Comparison of ENCODE assay signal across 8 cellular contexts in the genomic region with DNA sequence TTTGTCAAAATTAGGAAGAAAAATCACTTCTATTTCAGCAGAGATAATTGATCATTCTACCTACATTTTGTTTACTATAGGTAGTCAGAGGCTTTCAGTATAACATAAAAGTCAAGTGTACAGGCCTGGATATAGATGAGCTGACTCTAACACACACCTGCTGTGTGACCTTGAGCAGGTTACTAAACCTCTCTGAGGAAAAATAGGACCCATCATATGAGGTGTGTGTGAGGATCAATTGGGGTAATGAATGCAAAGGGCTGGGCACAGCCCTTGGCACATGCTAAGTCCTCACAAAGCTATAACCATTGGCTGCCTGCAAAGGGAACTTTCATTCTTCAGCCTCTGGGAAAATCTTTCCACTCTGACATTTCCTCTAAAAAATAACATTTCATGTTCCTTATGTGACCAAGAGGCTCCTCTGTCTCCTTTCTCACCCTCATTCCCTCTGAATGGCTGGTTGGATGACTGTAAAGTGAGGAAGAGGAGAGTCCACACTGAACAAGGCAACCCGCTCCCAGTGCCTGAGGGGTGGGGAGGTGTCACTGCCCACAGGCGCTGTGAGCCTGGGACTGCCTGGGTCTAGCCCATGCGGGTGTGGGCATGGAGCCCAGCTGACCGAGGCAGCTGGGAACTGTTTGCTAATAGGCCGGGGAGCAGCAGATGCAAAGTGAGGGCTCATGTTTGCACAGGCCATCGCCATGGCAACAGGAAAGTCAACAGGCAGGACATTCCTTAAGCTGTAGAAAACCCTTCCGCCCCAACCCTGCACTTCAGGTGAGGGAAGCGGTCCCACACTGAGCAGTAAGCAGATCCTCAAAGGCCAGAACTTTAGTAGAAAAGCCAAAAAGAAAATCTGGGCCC. TPM values are rescaled to one million over a fixed set of nuclear protein-coding genes. Genes with fewer than 3 reads are reported as not detected.
DNase-seq lines count a peak whose midpoint lies in the region; ATAC-seq, FAIRE-seq and TF ChIP-seq lines count a peak whose summit lies in the region.

No MANE protein-coding gene starts in this region.

- peaks cover 0 to 3% (median 0%) of the 10 kb centered on the region in 7 donors for H3K4me1 Mint-ChIP-seq in naive thymus-derived CD4-positive, alpha-beta T cell

- no peaks in the 10 kb centered on the region for H3K9me3 ChIP-seq in AG04450 (ENCODE audit: control insufficient read depth, insufficient read depth, low read length)
- no peaks in the 10 kb centered on the region for H3K9me3 ChIP-seq in naive thymus-derived CD4-positive, alpha-beta T cell (ENCODE audit: control insufficient read depth in 2 of 3, low read length in 3 of 3)

- no peak for FAIRE-seq in GM12892 (lab: Jason Lieb, UNC)

- TF ChIP-seq CTCF in AG04450 (IDR thresholded peaks at IDR 0.05; ENCODE audit: low read depth, low read length), result no peak

- TF ChIP-seq POLR2A in GM12892 (IDR thresholded peaks at IDR 0.05; ENCODE audit: low read depth, low read length), result no peak

- H3K36me3 Mint-ChIP-seq in naive thymus-derived CD4-positive, alpha-beta T cell, result no peaks in the 10 kb centered on the region

- H3K27me3 ChIP-seq in AG04450 (ENCODE audit: control insufficient read depth, insufficient read depth, low read length), result no peaks in the 10 kb centered on the region
- no peaks in the 10 kb centered on the region for H3K27me3 ChIP-seq in naive thymus-derived CD4-positive, alpha-beta T cell (ENCODE audit: control insufficient read depth in 2 of 2, insufficient read depth in 2 of 2, low read length in 2 of 2)

- peak; percentile 26 for ATAC-seq in naive thymus-derived CD4-positive, alpha-beta T cell

- H3K9me3 Mint-ChIP-seq in naive thymus-derived CD4-positive, alpha-beta T cell, result peaks cover 0 to 6% (median 0%) of the 10 kb centered on the region in 11 donors

- H3K4me3 ChIP-seq in AG04450 (ENCODE audit: low read depth, low read length), result no peak overlapping the region
- H3K4me3 ChIP-seq in naive thymus-derived CD4-positive, alpha-beta T cell (ENCODE audit: low read length), result no peak overlapping the region

- POLR2A ChIA-PET in AG04450 (lab: Yijun Ruan, JAX), result interaction anchor here (0.6 to 2.2 kb wide), 11 partner anchors 8 to 62 kb away, joined by 3 to 16 read pairs (median 4); no protein-coding TSS in a partner anchor
- POLR2A ChIA-PET in naive thymus-derived CD4-positive, alpha-beta T cell (lab: Charles Lee), result no interaction called here

- no peaks in the 10 kb centered on the region for H3K36me3 ChIP-seq in naive thymus-derived CD4-positive, alpha-beta T cell (ENCODE audit: control insufficient read depth in 2 of 3, insufficient read depth in 3 of 3, low read length in 3 of 3)

- H3K27me3 Mint-ChIP-seq in naive thymus-derived CD4-positive, alpha-beta T cell, result no peaks in the 10 kb centered on the region

- H3K4me1 ChIP-seq in naive thymus-derived CD4-positive, alpha-beta T cell (ENCODE audit: control insufficient read depth in 2 of 2, insufficient read depth in 2 of 2, low read length in 2 of 2), result no peaks in the 10 kb centered on the region

- H3K27ac ChIP-seq in AG04450 (ENCODE audit: low read depth, low read length), result peak overlapping the region; percentile 85
- no peak overlapping the region for H3K27ac ChIP-seq in naive thymus-derived CD4-positive, alpha-beta T cell (ENCODE audit: low read depth, low read length)

- H3K27ac Mint-ChIP-seq in naive thymus-derived CD4-positive, alpha-beta T cell, result peak overlapping the region in 1 of 9 donors; percentile 36

- no peak overlapping the region for H3K4me3 Mint-ChIP-seq in naive thymus-derived CD4-positive, alpha-beta T cell

- intact Hi-C loops in naive thymus-derived CD4-positive, alpha-beta T cell (cut with micrococcal nuclease), result no loop called here

- in situ Hi-C loops in SK-MEL-5 (cut with HindIII; ENCODE audit: low pct_unique_long_range_greater_than_20kb, low sequenced_read_pairs), result no loop called here

- peak; percentile 93 for DNase-seq in AG04450 (ENCODE audit: low read depth, low spot score)
- DNase-seq in M059J (ENCODE audit: low read depth), result peak; percentile 100
- DNase-seq in SK-MEL-5 (ENCODE audit: low read depth, low spot score), result peak; percentile 16
- DNase-seq in fibroblast of peridontal ligament (ENCODE audit: extremely low read depth), result peak; percentile 98
- no peak for DNase-seq in naive thymus-derived CD4-positive, alpha-beta T cell
- DNase-seq in activated naive CD4-positive, alpha-beta T cell treated with Interleukin-2 at 50 U/mL for 16 hours, result no peak
- no peak for DNase-seq in GM12892 (ENCODE audit: insufficient read length)
- no peak for DNase-seq in activated gamma-delta T cell treated with Interleukin-2 at 50 U/mL for 16 hours

- CTCF ChIA-PET in AG04450 (lab: Charles Lee), result interaction anchor here (1.0 to 3.5 kb wide), 3 partner anchors 37 to 69 kb away, joined by 3 to 21 read pairs (median 7); partner anchors contain the start of gene MYOF
- CTCF ChIA-PET in naive thymus-derived CD4-positive, alpha-beta T cell (lab: Charles Lee), result no interaction called here

RNA-seq across cellular contexts. Expression of gene MYOF, which starts 36.8 kb away (rescaled TPM):
- polyA plus RNA-seq in AG04450 (2011; rRNA removed), result 254 and 275 TPM in 2 replicates
- polyA minus RNA-seq in AG04450 (2011; rRNA and poly(A)+ RNA removed), result 297 and 309 TPM in 2 replicates
- total RNA-seq in M059J (2014; rRNA removed; shearing (Covaris generic)), result 80.3 and 128 TPM in 2 replicates
- total RNA-seq in SK-MEL-5 (2014; rRNA removed; shearing (Covaris generic)), result 8.9 and 9.1 TPM in 2 replicates
- 17.8 and 23.8 TPM in 2 replicates for polyA plus RNA-seq in SK-MEL-5 (2015; cell fraction: cytosol; rRNA removed)
- 13.7 and 13.9 TPM in 2 replicates for polyA plus RNA-seq in SK-MEL-5 (2015; cell fraction: nucleus; rRNA removed)
- total RNA-seq in naive thymus-derived CD4-positive, alpha-beta T cell, result 10 to 100 TPM in 1 of 5 experiments, 1 to 10 TPM in 3, under 1 TPM in 1; 0.57 to 31.2 (median 1.5) TPM
- polyA plus RNA-seq in naive thymus-derived CD4-positive, alpha-beta T cell, result not detected
- polyA plus RNA-seq in GM12892 (2012; ENCODE audit: missing spikeins), result 0.13 TPM

RNA-seq across cellular contexts. Expression of gene CEP55, which starts 51.1 kb away (rescaled TPM):
- 10.0 and 16.3 TPM in 2 replicates for polyA plus RNA-seq in AG04450 (2011; rRNA removed)
- polyA minus RNA-seq in AG04450 (2011; rRNA and poly(A)+ RNA removed), result 2.4 and 5.7 TPM in 2 replicates
- 85.5 and 87.9 TPM in 2 replicates for total RNA-seq in M059J (2014; rRNA removed; shearing (Covaris generic))
- total RNA-seq in SK-MEL-5 (2014; rRNA removed; shearing (Covaris generic)), result 30.1 and 30.3 TPM in 2 replicates
- 23.2 and 28.4 TPM in 2 replicates for polyA plus RNA-seq in SK-MEL-5 (2015; cell fraction: cytosol; rRNA removed)
- polyA plus RNA-seq in SK-MEL-5 (2015; cell fraction: nucleus; rRNA removed), result 11.1 and 17.3 TPM in 2 replicates
- total RNA-seq in naive thymus-derived CD4-positive, alpha-beta T cell, result 10 to 100 TPM in 1 of 5 experiments, under 1 TPM in 1, not detected in 3; 0.54 to 48.6 TPM
- not detected for polyA plus RNA-seq in naive thymus-derived CD4-positive, alpha-beta T cell
- 26.9 TPM for polyA plus RNA-seq in GM12892 (2012; ENCODE audit: missing spikeins)

Comparison
In these comparisons a context has a peak if more than half of its experiments do, and no peak if none do; other contexts are left out.
1. DNase-seq: peak in AG04450 (single experiment), M059J (single experiment), SK-MEL-5 (single experiment) and fibroblast of peridontal ligament (single experiment); none in naive thymus-derived CD4-positive, alpha-beta T cell (0 of 9), activated naive CD4-positive, alpha-beta T cell treated with Interleukin-2 at 50 U/mL for 16 hours (single experiment), GM12892 (single experiment) and activated gamma-delta T cell treated with Interleukin-2 at 50 U/mL for 16 hours (single experiment).